Comparison of ENCODE assay signal across 26 cellular contexts in genomic region chr7:51175992-51176388, GRCh38.
DNase-seq lines count a peak whose midpoint lies in the region; ATAC-seq, FAIRE-seq and TF ChIP-seq lines count a peak whose summit lies in the region.
"Had no signal": no experiment of that assay in that cellular context is flagged by ENCODE, and none has a peak within 500 bp of the region (broad histone marks: within the 10 kb centered on the region; RNA-seq: fewer than 3 reads in every experiment).

No MANE protein-coding gene starts in this region.

- 22% methylated on average over 3 of the region's 3 CpGs for WGBS in A549 (ENCODE audit: missing lambda C conversion rate)
- 33 to 37% methylated on average over 3 of the region's 3 CpGs for WGBS in endodermal cell (ENCODE audit: insufficient coverage in 1 of 2, insufficient read length in 1 of 2), 2 experiments
- no CpG with 5 or more reads among the region's 3 CpGs for WGBS in mesendoderm (ENCODE audit: extremely low coverage, insufficient coverage, low lambda C conversion rate)

- H3K27me3 Mint-ChIP-seq in endodermal cell (ENCODE audit: insufficient read depth) = no peaks in the 10 kb centered on the region

- POLR2A ChIA-PET in A549 (lab: Yijun Ruan, JAX) = no interaction called here

- H2BK15ac ChIP-seq in mesendoderm (replicated peaks; ENCODE audit: low read depth) = no peak overlapping the region

- no peak overlapping the region for H3K4ac ChIP-seq in mesendoderm (ENCODE audit: low read depth, low read length)

- no peak overlapping the region for H3K56ac ChIP-seq in mesendoderm (ENCODE audit: low read length)

- no peak overlapping the region for H2BK5ac ChIP-seq in mesendoderm (ENCODE audit: low read length)

- peak overlapping the region; percentile 75 for H3K18ac ChIP-seq in mesendoderm (ENCODE audit: low read length)

- peaks cover 20% of the 10 kb centered on the region for H3K4me1 Mint-ChIP-seq in endodermal cell

- FAIRE-seq in A549 (lab: Jason Lieb, UNC) = no peak
- FAIRE-seq: GM18507, K562 had no signal

- no peak overlapping the region for H3K4me3 ChIP-seq in A549
- H3K4me3 ChIP-seq in HUES6 (ENCODE audit: low read depth, low read length) = peak overlapping the region; percentile 20
- H3K4me3 ChIP-seq in endodermal cell (ENCODE audit: low read length) = no peak overlapping the region
- no peak overlapping the region for H3K4me3 ChIP-seq in mesendoderm (ENCODE audit: low read length)
- H3K4me3 ChIP-seq: HAP-1, K562 had no signal

- H3K4me1 ChIP-seq in A549 = peaks cover 8% of the 10 kb centered on the region; the same call in 2 of the 3 replicates
- peaks cover 30% of the 10 kb centered on the region for H3K4me1 ChIP-seq in HUES6 (ENCODE audit: control insufficient read depth, insufficient read depth, low read length)
- H3K4me1 ChIP-seq in endodermal cell (ENCODE audit: control insufficient read depth, insufficient read depth, low read length) = no peaks in the 10 kb centered on the region
- H3K4me1 ChIP-seq in mesendoderm (ENCODE audit: control insufficient read depth, low read depth, low read length) = no peaks in the 10 kb centered on the region

- no peak overlapping the region for H4K8ac ChIP-seq in mesendoderm (ENCODE audit: low read depth, low read length)

- H3K27ac ChIP-seq in A549 (no peak overlapping the region), HUES6 (ENCODE audit: low read depth, low read length) (peak overlapping the region; percentile 82), endodermal cell (ENCODE audit: low read depth, low read length) (no peak overlapping the region), mesendoderm (ENCODE audit: low read depth, low read length) (no peak overlapping the region)
- H3K27ac ChIP-seq: 22Rv1, HL-60 had no signal

- H3K36me3 ChIP-seq in HUES6 (ENCODE audit: control insufficient read depth, insufficient read depth, low read length) (no peaks in the 10 kb centered on the region), endodermal cell (ENCODE audit: control insufficient read depth, insufficient read depth, low read length) (no peaks in the 10 kb centered on the region), mesendoderm (ENCODE audit: control insufficient read depth, insufficient read depth, low read length) (no peaks in the 10 kb centered on the region)
- H3K36me3 ChIP-seq: HAP-1 had no signal

- H3K4me2 ChIP-seq in A549 (peak overlapping the region; percentile 42; the same call in 2 of the 3 replicates), mesendoderm (ENCODE audit: low read length) (no peak overlapping the region)

- H3K79me1 ChIP-seq in mesendoderm (ENCODE audit: low read length) = no peaks in the 10 kb centered on the region

- DNase-seq in A549 (ENCODE audit: low read depth in 1 of 2, low spot score in 1 of 2) = no peak
- no peak for DNase-seq in endodermal cell
- peak; percentile 3 for DNase-seq in mesendoderm
- no peak for DNase-seq in NCI-H1092 treated with DMSO at 0.1 percent for 48 hours (lab: John Stamatoyannopoulos, UW)
- no peak for DNase-seq in SHP77 (lab: John Stamatoyannopoulos, UW)
- no peak for DNase-seq in NCI-H2196 (lab: John Stamatoyannopoulos, UW; ENCODE audit: unreplicated experiment)
- DNase-seq: DMS153; HFFc6; Kasumi-1; NCI-H1105; NCI-H1436 treated with DMSO at 0.1 percent for 48 hours; NCI-H1930; NCI-H2107; NCI-H446; NCI-H524 treated with DMSO at 0.1 percent for 48 hours; NCI-H82; NK-92 treated with Interleukin-12 subunit alpha and Interleukin-12 subunit beta, amount 100 ng/mL, for 24 hours; Right ventricle myocardium superior; RPMI8226 had no signal

- 0 out of 6 replicates have a peak, but pooled peaks of 1 of the 2 experiments have one; percentile 30 for ATAC-seq in A549
- ATAC-seq in GM21515 (IDR thresholded peaks at IDR 0.05; ENCODE audit: unreplicated experiment) = no peak
- ATAC-seq: K562 had no signal

- no peak for TF ChIP-seq POLR2A in A549 (IDR thresholded peaks at IDR 0.05; ENCODE audit: low read length)

- TF ChIP-seq CTCF in A549 (IDR thresholded peaks at IDR 0.05) (no peak), endodermal cell (conservative IDR thresholded peaks at IDR 0.05) (no peak)

- TF ChIP-seq RAD21 in A549 (conservative IDR thresholded peaks at IDR 0.05 in 1 of 2, IDR thresholded peaks at IDR 0.05 in 1 of 2) = no peak

- no peaks in the 10 kb centered on the region for H3K79me2 ChIP-seq in mesendoderm (ENCODE audit: control insufficient read depth, insufficient read depth, low read length)

- H2BK120ac ChIP-seq in mesendoderm (ENCODE audit: low read depth, low read length) = no peak overlapping the region

- CTCF ChIA-PET in A549 (lab: Yijun Ruan, JAX) = interaction anchor here (0.8 to 10.5 kb wide), 7 partner anchors 12 to 255 kb away, joined by 3 to 65 read pairs (median 3); no protein-coding TSS in a partner anchor

- no peak overlapping the region for H3K23ac ChIP-seq in mesendoderm (ENCODE audit: low read length)

- peak overlapping the region; percentile 75 for H3K27ac Mint-ChIP-seq in endodermal cell
- H3K27ac Mint-ChIP-seq: HFFc6 had no signal

- no peaks in the 10 kb centered on the region for H3K9me3 Mint-ChIP-seq in endodermal cell
- H3K9me3 Mint-ChIP-seq: HFFc6 had no signal

- no peaks in the 10 kb centered on the region for H3K9me3 ChIP-seq in A549
- no peaks in the 10 kb centered on the region for H3K9me3 ChIP-seq in HUES6 (ENCODE audit: control insufficient read depth, insufficient read depth, low read depth, low read length)
- no peaks in the 10 kb centered on the region for H3K9me3 ChIP-seq in endodermal cell (ENCODE audit: control insufficient read depth, low read length)
- H3K9me3 ChIP-seq: HAP-1 had no signal

- H4K5ac ChIP-seq in mesendoderm (ENCODE audit: low read length) = no peak overlapping the region

- H3K27me3 ChIP-seq in HUES6 (ENCODE audit: control insufficient read depth, insufficient read depth, low read length) (no peaks in the 10 kb centered on the region), endodermal cell (ENCODE audit: control insufficient read depth, insufficient read depth, low read length, poor library complexity, severe bottlenecking) (no peaks in the 10 kb centered on the region), mesendoderm (ENCODE audit: insufficient read depth, low read length, poor library complexity) (no peaks in the 10 kb centered on the region)

- H3K9ac ChIP-seq in HUES6 (ENCODE audit: low read length) (peak overlapping the region; percentile 52), endodermal cell (ENCODE audit: extremely low read depth, low read length, poor library complexity, severe bottlenecking) (no peak overlapping the region), mesendoderm (ENCODE audit: low read length) (no peak overlapping the region)

- no peak overlapping the region for H2AK5ac ChIP-seq in mesendoderm (ENCODE audit: low read length)

- no peaks in the 10 kb centered on the region for H3K36me3 Mint-ChIP-seq in endodermal cell (ENCODE audit: low read depth)

- no peak overlapping the region for H3K4me3 Mint-ChIP-seq in endodermal cell
- H3K4me3 Mint-ChIP-seq: HFFc6 had no signal

- no peak for TF ChIP-seq EP300 in A549 (IDR thresholded peaks at IDR 0.05)

TF ChIP-seq in A549, 52 proteins besides CTCF, POLR2A, EP300 and RAD21:
- TF ChIP-seq EHF (CRISPR knock-in tag; IDR thresholded peaks at IDR 0.05) (no peak), MAFK (IDR thresholded peaks at IDR 0.05; ENCODE audit: partially characterized antibody) (no peak), EHMT2 (IDR thresholded peaks at IDR 0.05; ENCODE audit: low read depth) (no peak), GATA3 (IDR thresholded peaks at IDR 0.05; ENCODE audit: borderline replicate concordance) (no peak)
TF ChIP-seq in A549: peak in this region for 0.
